ENCODE assay signal across 1 cellular context in genomic region chr1:245153645-245154428, GRCh38.
A peak's percentile ranks its signal among the peaks of the same experiment; 100 is the strongest.
TF ChIP-seq lines count a peak whose summit lies in the region.

No MANE protein-coding gene starts in this region.

TF ChIP-seq in K562, 482 proteins besides CTCF, POLR2A, EP300 and RAD21 (continued from another document and continues in another):
- TF ChIP-seq HDAC3 (IDR thresholded peaks at IDR 0.05; ENCODE audit: borderline replicate concordance, partially characterized antibody) (no peak), CREBBP (IDR thresholded peaks at IDR 0.05; ENCODE audit: low read depth, low read length) (no peak), SOX6 (IDR thresholded peaks at IDR 0.05) (no peak), FOXM1 (IDR thresholded peaks at IDR 0.05; ENCODE audit: low read depth) (no peak), FOXM1 (CRISPR knock-in tag; IDR thresholded peaks at IDR 0.05; ENCODE audit: low read depth) (0 out of 2 replicates have a peak, but pooled peaks have one; percentile 39), SP1 (CRISPR knock-in tag; IDR thresholded peaks at IDR 0.05) (no peak), MGA (IDR thresholded peaks at IDR 0.05) (peak; percentile 56; the same call in 1 of the 2 replicates), ZNF277 (CRISPR knock-in tag; IDR thresholded peaks at IDR 0.05; ENCODE audit: borderline replicate concordance) (no peak), TCF7L2 (IDR thresholded peaks at IDR 0.05; ENCODE audit: low read depth, low read length) (no peak), TFAP4 (CRISPR knock-in tag; IDR thresholded peaks at IDR 0.05; ENCODE audit: borderline replicate concordance) (0 out of 2 replicates have a peak, but pooled peaks have one; percentile 4), BRD4 (IDR thresholded peaks at IDR 0.05) (no peak), RREB1 (CRISPR knock-in tag; IDR thresholded peaks at IDR 0.05) (no peak), NR3C1 (CRISPR knock-in tag; IDR thresholded peaks at IDR 0.05) (0 out of 2 replicates have a peak, but pooled peaks have one; percentile 42), ZNF253 (CRISPR knock-in tag; conservative IDR thresholded peaks at IDR 0.05) (no peak), HDAC1 (IDR thresholded peaks at IDR 0.05) (no peak), REST (CRISPR knock-in tag; IDR thresholded peaks at IDR 0.05; ENCODE audit: low read depth) (no peak), RHOXF2B (CRISPR knock-in tag; conservative IDR thresholded peaks at IDR 0.05) (no peak), ZKSCAN8 (CRISPR knock-in tag; IDR thresholded peaks at IDR 0.05) (no peak), FOXK2 (conservative IDR thresholded peaks at IDR 0.05 in 1 of 2, IDR thresholded peaks at IDR 0.05 in 1 of 2; ENCODE audit: low read depth in 2 of 2) (no peak), MYNN (IDR thresholded peaks at IDR 0.05) (no peak), MYNN (CRISPR knock-in tag; IDR thresholded peaks at IDR 0.05) (no peak), ZNF707 (CRISPR knock-in tag; conservative IDR thresholded peaks at IDR 0.05) (no peak), HDAC8 (tag; IDR thresholded peaks at IDR 0.05) (no peak), ZFX (CRISPR knock-in tag; IDR thresholded peaks at IDR 0.05) (peak; percentile 37), NCOA2 (IDR thresholded peaks at IDR 0.05; ENCODE audit: partially characterized antibody in 2 of 2) (no peak), ZC3H8 (IDR thresholded peaks at IDR 0.05) (no peak), ZNF165 (CRISPR knock-in tag; IDR thresholded peaks at IDR 0.05; ENCODE audit: borderline replicate concordance) (no peak)
- TF ChIP-seq, protein P1, sequence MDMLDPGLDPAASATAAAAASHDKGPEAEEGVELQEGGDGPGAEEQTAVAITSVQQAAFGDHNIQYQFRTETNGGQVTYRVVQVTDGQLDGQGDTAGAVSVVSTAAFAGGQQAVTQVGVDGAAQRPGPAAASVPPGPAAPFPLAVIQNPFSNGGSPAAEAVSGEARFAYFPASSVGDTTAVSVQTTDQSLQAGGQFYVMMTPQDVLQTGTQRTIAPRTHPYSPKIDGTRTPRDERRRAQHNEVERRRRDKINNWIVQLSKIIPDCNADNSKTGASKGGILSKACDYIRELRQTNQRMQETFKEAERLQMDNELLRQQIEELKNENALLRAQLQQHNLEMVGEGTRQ (CRISPR knock-in tag; IDR thresholded peaks at IDR 0.05): peak; percentile 72
- TF ChIP-seq, protein P2, sequence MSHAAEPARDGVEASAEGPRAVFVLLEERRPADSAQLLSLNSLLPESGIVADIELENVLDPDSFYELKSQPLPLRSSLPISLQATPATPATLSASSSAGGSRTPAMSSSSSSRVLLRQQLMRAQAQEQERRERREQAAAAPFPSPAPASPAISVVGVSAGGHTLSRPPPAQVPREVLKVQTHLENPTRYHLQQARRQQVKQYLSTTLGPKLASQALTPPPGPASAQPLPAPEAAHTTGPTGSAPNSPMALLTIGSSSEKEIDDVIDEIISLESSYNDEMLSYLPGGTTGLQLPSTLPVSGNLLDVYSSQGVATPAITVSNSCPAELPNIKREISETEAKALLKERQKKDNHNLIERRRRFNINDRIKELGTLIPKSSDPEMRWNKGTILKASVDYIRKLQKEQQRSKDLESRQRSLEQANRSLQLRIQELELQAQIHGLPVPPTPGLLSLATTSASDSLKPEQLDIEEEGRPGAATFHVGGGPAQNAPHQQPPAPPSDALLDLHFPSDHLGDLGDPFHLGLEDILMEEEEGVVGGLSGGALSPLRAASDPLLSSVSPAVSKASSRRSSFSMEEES (CRISPR knock-in tag; IDR thresholded peaks at IDR 0.05): peak; percentile 52
